In genomic region chr5:14475013-14475412, GRCh38 we compare ENCODE assay signal across 19 cellular contexts.
"Had no signal": no experiment of that assay in that cellular context is flagged by ENCODE, and none has a peak within 500 bp of the region (broad histone marks: within the 10 kb centered on the region; RNA-seq: fewer than 3 reads in every experiment).

No MANE protein-coding gene starts in this region.

- H3K4me3 ChIP-seq: gastroesophageal sphincter, lung, sigmoid colon, SK-N-MC, suprapubic skin, upper lobe of left lung had no signal

- H3K9me3 Mint-ChIP-seq: activated B cell treated with CpG ODN at 0.5 μM for 24 hours; activated CD4-positive, alpha-beta T cell treated with anti-CD3 and anti-CD28 coated beads, Interleukin-2, amount 10 ng/mL, durations not matched to agents 7 days and 5 days; activated naive CD4-positive, alpha-beta T cell treated with anti-CD3 and anti-CD28 coated beads, Interleukin-2, amount 50 U/mL, for 72 hours; brain; natural killer cell; T-helper 1 cell treated with Interleukin-12 subunit alpha and Interleukin-12 subunit beta and Interleukin-4 antibody, amounts not matched to agents 30 μg/mL and 1 μg/mL, for 36 hours had no signal

- H3K4me1 ChIP-seq: sigmoid colon, suprapubic skin, upper lobe of left lung had no signal

- DNase-seq: activated B cell treated with CpG ODN at 0.5 μM for 24 hours; activated CD4-positive, alpha-beta T cell treated with anti-CD3 and anti-CD28 coated beads, Interleukin-2, amount 10 ng/mL, durations not matched to agents 7 days and 5 days; activated T-cell treated with anti-CD3 and anti-CD28 coated beads, Interleukin-2, amount 50 U/mL, for 1 hour; amygdala; cerebellar nuclear complex; hippocampal formation; natural killer cell; occipital lobe; sigmoid colon; stimulated activated CD4-positive, alpha-beta T cell treated with anti-CD3 and anti-CD28 coated beads, Interleukin-12 subunit alpha, Interleukin-12 subunit beta, amount 100 ng/mL, for 4 hours; stimulated activated naive CD8-positive, alpha-beta T cell treated with anti-CD3 and anti-CD28 coated beads, Interleukin-15, Interleukin-2, amounts not matched to agents 100 U/mL and 50 U/mL, for 24 hours; upper lobe of left lung had no signal

- H3K36me3 Mint-ChIP-seq: activated naive CD4-positive, alpha-beta T cell treated with anti-CD3 and anti-CD28 coated beads, Interleukin-2, amount 50 U/mL, for 72 hours; natural killer cell had no signal

- H3K27me3 ChIP-seq: gastroesophageal sphincter, sigmoid colon, suprapubic skin, upper lobe of left lung had no signal

- H3K9me3 ChIP-seq: gastroesophageal sphincter, sigmoid colon, suprapubic skin, upper lobe of left lung had no signal

- H3K4me3 Mint-ChIP-seq: activated B cell treated with CpG ODN at 0.5 μM for 24 hours; activated CD4-positive, alpha-beta T cell treated with anti-CD3 and anti-CD28 coated beads, Interleukin-2, amount 10 ng/mL, durations not matched to agents 7 days and 5 days; brain; natural killer cell; T-helper 1 cell treated with Interleukin-12 subunit alpha and Interleukin-12 subunit beta and Interleukin-4 antibody, amounts not matched to agents 30 μg/mL and 1 μg/mL, for 36 hours had no signal

- H3K27ac ChIP-seq: gastroesophageal sphincter, sigmoid colon, SK-N-MC, suprapubic skin, upper lobe of left lung had no signal

- ATAC-seq: activated naive CD4-positive, alpha-beta T cell treated with anti-CD3 and anti-CD28 coated beads, Interleukin-2, amount 50 U/mL, for 72 hours; gastroesophageal sphincter; natural killer cell; stimulated activated naive CD8-positive, alpha-beta T cell treated with anti-CD3 and anti-CD28 coated beads, Interleukin-15, Interleukin-2, amounts not matched to agents 100 U/mL and 50 U/mL, for 24 hours had no signal

- H3K27me3 Mint-ChIP-seq: activated B cell treated with CpG ODN at 0.5 μM for 24 hours; activated CD4-positive, alpha-beta T cell treated with anti-CD3 and anti-CD28 coated beads, Interleukin-2, amount 10 ng/mL, durations not matched to agents 7 days and 5 days; brain had no signal

- H3K4me1 Mint-ChIP-seq: activated B cell treated with CpG ODN at 0.5 μM for 24 hours, natural killer cell had no signal

- H3K27ac Mint-ChIP-seq: activated B cell treated with CpG ODN at 0.5 μM for 24 hours; activated CD4-positive, alpha-beta T cell treated with anti-CD3 and anti-CD28 coated beads, Interleukin-2, amount 10 ng/mL, durations not matched to agents 7 days and 5 days; natural killer cell; T-helper 1 cell treated with Interleukin-12 subunit alpha and Interleukin-12 subunit beta and Interleukin-4 antibody, amounts not matched to agents 30 μg/mL and 1 μg/mL, for 36 hours had no signal
